Comparison of ENCODE assay signal across 1 cellular context in the genomic region with DNA sequence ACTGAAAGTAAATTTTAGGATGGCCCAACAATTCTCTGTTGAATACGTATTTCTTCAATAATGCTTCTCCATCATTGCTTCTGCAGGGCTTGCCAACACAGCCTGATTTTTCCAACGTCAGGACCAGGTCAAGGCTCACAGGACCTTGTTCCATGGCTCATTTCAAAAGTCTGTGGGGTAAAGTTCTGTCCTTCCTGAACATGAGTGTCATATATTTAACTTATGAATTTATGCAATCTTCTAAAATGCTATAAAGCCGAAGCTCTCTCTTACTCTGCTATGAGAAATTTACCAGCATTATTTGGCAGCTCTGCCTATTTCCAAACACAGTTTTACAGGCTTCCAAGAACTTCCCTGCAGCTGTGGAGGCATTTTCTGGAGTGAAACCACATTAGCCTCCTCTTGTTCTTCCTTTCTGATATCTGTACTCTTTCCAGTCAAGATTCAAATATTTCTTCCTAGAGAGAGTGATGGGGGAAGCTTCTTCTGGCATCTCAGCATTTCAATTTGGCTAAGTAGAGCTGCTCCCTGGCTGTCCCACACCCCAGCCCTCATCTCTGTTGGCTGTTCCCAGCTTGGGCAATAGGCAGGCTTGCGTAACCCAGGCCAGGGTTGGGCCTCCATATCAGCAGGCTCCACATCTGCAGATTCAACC.
TF ChIP-seq lines count a peak whose summit lies in the region.

No MANE protein-coding gene starts in this region.

TF ChIP-seq in HepG2, 621 proteins besides CTCF, POLR2A, EP300 and RAD21:
- TF ChIP-seq LCORL (IDR thresholded peaks at IDR 0.05): no peak
- TF ChIP-seq LCORL (CRISPR knock-in tag; IDR thresholded peaks at IDR 0.05): peak; percentile 22; the same call in 1 of the 2 replicates
- TF ChIP-seq, protein P1, sequence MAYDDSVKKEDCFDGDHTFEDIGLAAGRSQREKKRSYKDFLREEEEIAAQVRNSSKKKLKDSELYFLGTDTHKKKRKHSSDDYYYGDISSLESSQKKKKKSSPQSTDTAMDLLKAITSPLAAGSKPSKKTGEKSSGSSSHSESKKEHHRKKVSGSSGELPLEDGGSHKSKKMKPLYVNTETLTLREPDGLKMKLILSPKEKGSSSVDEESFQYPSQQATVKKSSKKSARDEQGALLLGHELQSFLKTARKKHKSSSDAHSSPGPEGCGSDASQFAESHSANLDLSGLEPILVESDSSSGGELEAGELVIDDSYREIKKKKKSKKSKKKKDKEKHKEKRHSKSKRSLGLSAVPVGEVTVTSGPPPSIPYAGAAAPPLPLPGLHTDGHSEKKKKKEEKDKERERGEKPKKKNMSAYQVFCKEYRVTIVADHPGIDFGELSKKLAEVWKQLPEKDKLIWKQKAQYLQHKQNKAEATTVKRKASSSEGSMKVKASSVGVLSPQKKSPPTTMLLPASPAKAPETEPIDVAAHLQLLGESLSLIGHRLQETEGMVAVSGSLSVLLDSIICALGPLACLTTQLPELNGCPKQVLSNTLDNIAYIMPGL (CRISPR knock-in tag; IDR thresholded peaks at IDR 0.05; ENCODE audit: borderline replicate concordance in 1 of 2, low read depth in 1 of 2): no peak
- peak; percentile 90 for TF ChIP-seq CEBPG (CRISPR knock-in tag; IDR thresholded peaks at IDR 0.05)
- TF ChIP-seq, protein P2, sequence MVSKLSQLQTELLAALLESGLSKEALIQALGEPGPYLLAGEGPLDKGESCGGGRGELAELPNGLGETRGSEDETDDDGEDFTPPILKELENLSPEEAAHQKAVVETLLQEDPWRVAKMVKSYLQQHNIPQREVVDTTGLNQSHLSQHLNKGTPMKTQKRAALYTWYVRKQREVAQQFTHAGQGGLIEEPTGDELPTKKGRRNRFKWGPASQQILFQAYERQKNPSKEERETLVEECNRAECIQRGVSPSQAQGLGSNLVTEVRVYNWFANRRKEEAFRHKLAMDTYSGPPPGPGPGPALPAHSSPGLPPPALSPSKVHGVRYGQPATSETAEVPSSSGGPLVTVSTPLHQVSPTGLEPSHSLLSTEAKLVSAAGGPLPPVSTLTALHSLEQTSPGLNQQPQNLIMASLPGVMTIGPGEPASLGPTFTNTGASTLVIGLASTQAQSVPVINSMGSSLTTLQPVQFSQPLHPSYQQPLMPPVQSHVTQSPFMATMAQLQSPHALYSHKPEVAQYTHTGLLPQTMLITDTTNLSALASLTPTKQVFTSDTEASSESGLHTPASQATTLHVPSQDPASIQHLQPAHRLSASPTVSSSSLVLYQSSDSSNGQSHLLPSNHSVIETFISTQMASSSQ (IDR thresholded peaks at IDR 0.05; ENCODE audit: low read depth): no peak
- TF ChIP-seq, protein P2 (CRISPR knock-in tag; IDR thresholded peaks at IDR 0.05; ENCODE audit: borderline replicate concordance): no peak
- TF ChIP-seq ZNF644 (CRISPR knock-in tag; IDR thresholded peaks at IDR 0.05; ENCODE audit: low read depth): peak; percentile 74
- TF ChIP-seq KDM4B (CRISPR knock-in tag; IDR thresholded peaks at IDR 0.05): no peak
- peak; percentile 92 for TF ChIP-seq CEBPB (IDR thresholded peaks at IDR 0.05; ENCODE audit: borderline replicate concordance, low read depth, low read length)
- TF ChIP-seq GATAD2A (CRISPR knock-in tag; IDR thresholded peaks at IDR 0.05): peak; percentile 41; the same call in 1 of the 2 replicates
